Comparison of ENCODE assay signal across 16 cellular contexts in the genomic region with DNA sequence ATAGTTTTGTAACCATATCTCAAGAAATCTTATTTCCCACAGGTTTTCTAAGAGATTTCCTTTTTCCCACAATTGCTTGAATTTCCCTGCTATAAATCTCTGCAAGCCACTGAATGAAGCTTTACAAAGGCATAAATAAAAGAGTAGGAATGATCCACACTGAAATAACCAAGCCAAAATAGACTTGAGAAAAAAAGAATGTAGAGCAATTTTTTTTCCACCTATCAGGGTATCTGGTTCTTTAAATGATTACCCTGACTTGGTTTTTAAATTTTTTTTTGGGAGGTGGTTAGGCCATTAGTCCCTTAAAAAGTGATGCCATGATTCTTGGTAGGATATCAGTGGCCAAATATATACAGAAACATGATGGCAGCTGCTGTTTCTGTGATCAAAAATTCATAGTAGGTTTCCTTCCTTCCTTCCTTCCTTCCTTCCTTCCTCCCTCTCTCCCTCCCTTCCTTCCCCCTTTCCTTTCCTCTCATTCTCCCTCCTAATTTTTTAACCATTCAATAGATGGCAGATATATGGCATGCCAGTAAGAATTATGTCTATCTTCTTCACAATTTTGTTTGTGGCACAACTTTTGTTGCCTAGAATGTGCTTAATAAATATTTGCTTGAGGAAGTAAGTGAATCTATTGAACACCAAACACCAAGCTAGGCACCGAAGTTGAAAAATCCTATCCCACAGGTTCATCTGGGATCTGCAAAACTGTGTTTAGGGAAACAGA.
DNase-seq lines count a peak whose midpoint lies in the region; ATAC-seq and TF ChIP-seq lines count a peak whose summit lies in the region.
"Had no signal": no experiment of that assay in that cellular context is flagged by ENCODE, and none has a peak within 500 bp of the region (broad histone marks: within the 10 kb centered on the region; RNA-seq: fewer than 3 reads in every experiment).

No MANE protein-coding gene starts in this region.

- no peak overlapping the region for H3K4me3 Mint-ChIP-seq in nephron progenitor cell
- H3K4me3 Mint-ChIP-seq: B cell; CD4-positive, CD25-positive, alpha-beta regulatory T cell; CD8-positive, alpha-beta T cell had no signal

- H3K27ac ChIP-seq in A673 (ENCODE audit: low read depth, low read length, poor library complexity, severe bottlenecking) = peak overlapping the region; percentile 92
- H3K27ac ChIP-seq in HEK293 (ENCODE audit: extremely low read depth, low read depth, low read length) = no peak overlapping the region
- H3K27ac ChIP-seq: BLaER1, C4-2B had no signal

- H3K36me3 Mint-ChIP-seq in nephron progenitor cell (ENCODE audit: low read depth) = no peaks in the 10 kb centered on the region
- H3K36me3 Mint-ChIP-seq: CD4-positive, CD25-positive, alpha-beta regulatory T cell; CD8-positive, alpha-beta T cell had no signal

- H3K9me3 Mint-ChIP-seq in nephron progenitor cell = peaks cover 7% of the 10 kb centered on the region
- H3K9me3 Mint-ChIP-seq: CD8-positive, alpha-beta T cell had no signal

- H3K9me3 ChIP-seq in A673 (ENCODE audit: low read depth, low read length, poor library complexity, severe bottlenecking) = no peaks in the 10 kb centered on the region
- H3K9me3 ChIP-seq in HEK293 (ENCODE audit: control insufficient read depth, insufficient read depth, low read depth, low read length) = no peaks in the 10 kb centered on the region
- H3K9me3 ChIP-seq: BLaER1, Caco-2, HAP-1 had no signal

- no TSS peak for BruUV-seq in A673 (replicated peaks; lab: Mats Ljungman, UMichigan)

- no peak for TF ChIP-seq CTCF in A673 (conservative IDR thresholded peaks at IDR 0.05; ENCODE audit: low read depth, low read length)
- TF ChIP-seq CTCF in HEK293 (tag by site-specific recombination; IDR thresholded peaks at IDR 0.05) = no peak
- no peak for TF ChIP-seq CTCF in nephron progenitor cell (IDR thresholded peaks at IDR 0.05)

- CTCF ChIA-PET in A673 (lab: Charles Lee) = interaction anchor here (2.1 kb wide), 1 partner anchor 247 kb away, joined by 10 read pairs; no protein-coding TSS in a partner anchor
- CTCF ChIA-PET in HEK293 (lab: Yijun Ruan, JAX) = interaction anchor here (0.7 kb wide), 1 partner anchor 16 kb away, joined by 3 read pairs; no protein-coding TSS in a partner anchor

- no peak overlapping the region for H3K4me3 ChIP-seq in A673 (ENCODE audit: low read depth, low read length, poor library complexity, severe bottlenecking)
- no peak overlapping the region for H3K4me3 ChIP-seq in HEK293 (ENCODE audit: low read depth, low read length)
- H3K4me3 ChIP-seq: BLaER1, HAP-1 had no signal

- intact Hi-C loops in A673 (cut with micrococcal nuclease; ENCODE audit: unreplicated experiment) = loop anchor here (5.0 to 10.0 kb wide), 3 partner anchors 105 to 317 kb away; no protein-coding TSS in a partner anchor

- no peaks in the 10 kb centered on the region for H3K27me3 ChIP-seq in A673 (replicated peaks; ENCODE audit: insufficient read depth, low read depth, low read length, poor library complexity)
- H3K27me3 ChIP-seq: BLaER1 had no signal

- ATAC-seq in HG02759 (IDR thresholded peaks at IDR 0.05; ENCODE audit: unreplicated experiment) (no peak), HG03439 (IDR thresholded peaks at IDR 0.05; ENCODE audit: unreplicated experiment) (no peak)
- ATAC-seq: CD8-positive, alpha-beta T cell had no signal

- H3K27me3 Mint-ChIP-seq in nephron progenitor cell (ENCODE audit: low read depth, poor library complexity) = no peaks in the 10 kb centered on the region
- H3K27me3 Mint-ChIP-seq: B cell had no signal

- H3K4me1 ChIP-seq in A673 (ENCODE audit: insufficient read depth, low read length, poor library complexity, severe bottlenecking) (peaks cover 90% of the 10 kb centered on the region), HEK293 (ENCODE audit: control insufficient read depth, insufficient read depth, low read length) (no peaks in the 10 kb centered on the region)
- H3K4me1 ChIP-seq: BLaER1, Caco-2 had no signal

- peak overlapping the region; percentile 25 for H3K27ac Mint-ChIP-seq in nephron progenitor cell
- H3K27ac Mint-ChIP-seq: B cell; CD4-positive, CD25-positive, alpha-beta regulatory T cell; CD8-positive, alpha-beta T cell had no signal

- peak; percentile 93 for DNase-seq in A673 (ENCODE audit: low spot score)
- no peak for DNase-seq in nephron progenitor cell
- DNase-seq in retina = no peak
- DNase-seq: Caco-2; CD4-positive, CD25-positive, alpha-beta regulatory T cell; CD8-positive, alpha-beta T cell; DMS153; DND-41; GOT3 had no signal

- H3K4me1 Mint-ChIP-seq in nephron progenitor cell = peaks cover 62% of the 10 kb centered on the region
- H3K4me1 Mint-ChIP-seq: B cell; CD4-positive, CD25-positive, alpha-beta regulatory T cell had no signal

- H3K36me3 ChIP-seq in A673 (ENCODE audit: insufficient read depth, low read length, poor library complexity, severe bottlenecking) = no peaks in the 10 kb centered on the region
- H3K36me3 ChIP-seq in HEK293 (ENCODE audit: control insufficient read depth in 2 of 2, insufficient read depth in 1 of 2, low read length in 2 of 2) = no peaks in the 10 kb centered on the region
- H3K36me3 ChIP-seq: BLaER1, HAP-1 had no signal

- POLR2A ChIA-PET in A673 (lab: Charles Lee; ENCODE audit: low non-redundant PET) = interaction anchor here (0.7 kb wide), 1 partner anchor 42 kb away, joined by 3 read pairs; no protein-coding TSS in a partner anchor
- POLR2A ChIA-PET in HEK293 (lab: Yijun Ruan, JAX) = interaction anchor here (0.6 kb wide), 1 partner anchor 334 kb away, joined by 5 read pairs; no protein-coding TSS in a partner anchor

TF ChIP-seq in HEK293, 187 proteins besides CTCF, POLR2A, EP300 and RAD21:
- 0 out of 2 replicates have a peak, but pooled peaks have one; percentile 22 for TF ChIP-seq ZNF366 (tag by site-specific recombination; conservative IDR thresholded peaks at IDR 0.05)
- TF ChIP-seq ZNF629 (tag by site-specific recombination; IDR thresholded peaks at IDR 0.05) = no peak
- TF ChIP-seq, protein P1, sequence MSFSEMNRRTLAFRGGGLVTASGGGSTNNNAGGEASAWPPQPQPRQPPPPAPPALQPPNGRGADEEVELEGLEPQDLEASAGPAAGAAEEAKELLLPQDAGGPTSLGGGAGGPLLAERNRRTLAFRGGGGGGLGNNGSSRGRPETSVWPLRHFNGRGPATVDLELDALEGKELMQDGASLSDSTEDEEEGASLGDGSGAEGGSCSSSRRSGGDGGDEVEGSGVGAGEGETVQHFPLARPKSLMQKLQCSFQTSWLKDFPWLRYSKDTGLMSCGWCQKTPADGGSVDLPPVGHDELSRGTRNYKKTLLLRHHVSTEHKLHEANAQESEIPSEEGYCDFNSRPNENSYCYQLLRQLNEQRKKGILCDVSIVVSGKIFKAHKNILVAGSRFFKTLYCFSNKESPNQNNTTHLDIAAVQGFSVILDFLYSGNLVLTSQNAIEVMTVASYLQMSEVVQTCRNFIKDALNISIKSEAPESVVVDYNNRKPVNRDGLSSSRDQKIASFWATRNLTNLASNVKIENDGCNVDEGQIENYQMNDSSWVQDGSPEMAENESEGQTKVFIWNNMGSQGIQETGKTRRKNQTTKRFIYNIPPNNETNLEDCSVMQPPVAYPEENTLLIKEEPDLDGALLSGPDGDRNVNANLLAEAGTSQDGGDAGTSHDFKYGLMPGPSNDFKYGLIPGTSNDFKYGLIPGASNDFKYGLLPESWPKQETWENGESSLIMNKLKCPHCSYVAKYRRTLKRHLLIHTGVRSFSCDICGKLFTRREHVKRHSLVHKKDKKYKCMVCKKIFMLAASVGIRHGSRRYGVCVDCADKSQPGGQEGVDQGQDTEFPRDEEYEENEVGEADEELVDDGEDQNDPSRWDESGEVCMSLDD (tag by site-specific recombination; IDR thresholded peaks at IDR 0.05) = no peak
